Comparison of ENCODE assay signal across 19 cellular contexts in genomic region chr6:128421788-128422187, GRCh38.
A peak's percentile ranks its signal among the peaks of the same experiment; 100 is the strongest.
DNase-seq lines count a peak whose midpoint lies in the region; ATAC-seq and TF ChIP-seq lines count a peak whose summit lies in the region.
"Had no signal": no experiment of that assay in that cellular context is flagged by ENCODE, and none has a peak within 500 bp of the region (broad histone marks: within the 10 kb centered on the region; RNA-seq: fewer than 3 reads in every experiment).

No MANE protein-coding gene starts in this region.

- intact Hi-C loops in MCF 10A (cut with micrococcal nuclease) = no loop called here
- intact Hi-C loops in CD4-positive, alpha-beta T cell (cut with DNase I, micrococcal nuclease) = no loop called here
- intact Hi-C loops in esophagus muscularis mucosa (cut with DNase I) = no loop called here
- intact Hi-C loops in PC-3 (cut with micrococcal nuclease) = no loop called here

- no peak overlapping the region for H3K4me3 ChIP-seq in esophagus muscularis mucosa
- no peak overlapping the region for H3K4me3 ChIP-seq in PC-3 (ENCODE audit: low read length)

- H3K9ac ChIP-seq in PC-3 (ENCODE audit: low read length) = no peak overlapping the region
- H3K9ac ChIP-seq: KMS-11 had no signal

- ATAC-seq in CD4-positive, alpha-beta T cell (ENCODE audit: poor library complexity) = no peak
- ATAC-seq in PC-3 = no peak
- ATAC-seq: Panc1 had no signal

- no peak for TF ChIP-seq POLR2A in esophagus muscularis mucosa (IDR thresholded peaks at IDR 0.05; ENCODE audit: low read depth)

- WGBS in esophagus muscularis mucosa = 88% methylated on average over 3 of the region's 3 CpGs

- H4K20me1 ChIP-seq in PC-3 (ENCODE audit: low read length) = no peaks in the 10 kb centered on the region

- no peak overlapping the region for H2AFZ ChIP-seq in PC-3 (ENCODE audit: low read length)

- no peak overlapping the region for H3K4me2 ChIP-seq in PC-3 (ENCODE audit: low read length)
- H3K4me2 ChIP-seq: KMS-11 had no signal

- no peak for TF ChIP-seq EP300 in esophagus muscularis mucosa (IDR thresholded peaks at IDR 0.05)

- no peaks in the 10 kb centered on the region for H3K27me3 ChIP-seq in CD4-positive, alpha-beta T cell (ENCODE audit: control insufficient read depth, insufficient read depth, low read length)
- H3K27me3 ChIP-seq in esophagus muscularis mucosa (no peaks in the 10 kb centered on the region), PC-3 (ENCODE audit: low read length) (no peaks in the 10 kb centered on the region)

- H3K27me3 Mint-ChIP-seq in MCF 10A (ENCODE audit: insufficient read depth, unreplicated experiment) = no peaks in the 10 kb centered on the region
- H3K27me3 Mint-ChIP-seq in CD4-positive, alpha-beta T cell = no peaks in the 10 kb centered on the region
- H3K27me3 Mint-ChIP-seq: CD4-positive, CD25-positive, alpha-beta regulatory T cell had no signal

- DNase-seq in G401 (ENCODE audit: low spot score) (peak; percentile 8), MCF 10A (ENCODE audit: unreplicated experiment) (peak; percentile 18), hippocampal formation (lab: John Stamatoyannopoulos, UW) (peak; percentile 9 to 30), pons (ENCODE audit: low spot score) (peak; percentile 93), esophagus muscularis mucosa (ENCODE audit: extremely low spot score) (no peak), PC-3 (no peak)
- no peak for DNase-seq in CD4-positive, alpha-beta T cell
- DNase-seq in activated CD4-positive, alpha-beta T cell treated with anti-CD3 and anti-CD28 coated beads, Interleukin-2, amount 50 U/mL, for 4 hours = no peak
- DNase-seq: AML-193; CD4-positive, CD25-positive, alpha-beta regulatory T cell; GOT3; MM.1S; NCI-H1105 treated with DMSO at 0.1 percent for 48 hours; NCI-H187; NCI-H2171; NCI-H82; Right ventricle myocardium superior had no signal

- no peaks in the 10 kb centered on the region for H3K36me3 Mint-ChIP-seq in MCF 10A (ENCODE audit: insufficient read depth, unreplicated experiment)
- H3K36me3 Mint-ChIP-seq in CD4-positive, alpha-beta T cell (ENCODE audit: low read depth) = no peaks in the 10 kb centered on the region
- H3K36me3 Mint-ChIP-seq: CD4-positive, CD25-positive, alpha-beta regulatory T cell had no signal

- peaks cover 19% of the 10 kb centered on the region for H3K4me1 Mint-ChIP-seq in MCF 10A (ENCODE audit: insufficient read depth, unreplicated experiment)
- no peaks in the 10 kb centered on the region for H3K4me1 Mint-ChIP-seq in CD4-positive, alpha-beta T cell (ENCODE audit: low read depth)
- H3K4me1 Mint-ChIP-seq: CD4-positive, CD25-positive, alpha-beta regulatory T cell had no signal

- no peaks in the 10 kb centered on the region for H3F3A ChIP-seq in PC-3 (ENCODE audit: low read length, unreplicated experiment)

- in situ Hi-C loops in G401 (cut with HindIII; ENCODE audit: low sequenced_read_pairs) = no loop called here

- H3K4me3 Mint-ChIP-seq in MCF 10A (ENCODE audit: unreplicated experiment) = no peak overlapping the region
- H3K4me3 Mint-ChIP-seq in CD4-positive, alpha-beta T cell = no peak overlapping the region
- H3K4me3 Mint-ChIP-seq: CD4-positive, CD25-positive, alpha-beta regulatory T cell had no signal

- H3K79me2 ChIP-seq in PC-3 (ENCODE audit: low read length) = peaks cover 32% of the 10 kb centered on the region

- H3K9me3 ChIP-seq in CD4-positive, alpha-beta T cell (ENCODE audit: control insufficient read depth, low read length) = peaks cover 4% of the 10 kb centered on the region
- H3K9me3 ChIP-seq in esophagus muscularis mucosa (peaks cover 0 to 3% (median 0%) of the 10 kb centered on the region in 4 donors), PC-3 (ENCODE audit: low read length) (no peaks in the 10 kb centered on the region)

- no TSS peak for BruUV-seq in MCF 10A (replicated peaks; lab: Mats Ljungman, UMichigan)
- no TSS peak for BruUV-seq in PC-3 (replicated peaks; lab: Mats Ljungman, UMichigan)

- no peaks in the 10 kb centered on the region for H3K36me3 ChIP-seq in esophagus muscularis mucosa
- no peaks in the 10 kb centered on the region for H3K36me3 ChIP-seq in PC-3 (ENCODE audit: low read depth, low read length)

- CTCF ChIA-PET in MCF 10A (lab: Yijun Ruan, JAX) = no interaction called here
- CTCF ChIA-PET in CD4-positive, alpha-beta T cell (lab: Charles Lee) = no interaction called here
- CTCF ChIA-PET in PC-3 (lab: Charles Lee) = no interaction called here

- no peak overlapping the region for H3K27ac ChIP-seq in CD4-positive, alpha-beta T cell (ENCODE audit: low read depth, low read length)
- no peak overlapping the region for H3K27ac ChIP-seq in esophagus muscularis mucosa (replicated peaks in 1 of 4)
- H3K27ac ChIP-seq in PC-3 (ENCODE audit: low read length) = no peak overlapping the region
- H3K27ac ChIP-seq: KMS-11 had no signal

- POLR2A ChIA-PET in MCF 10A (lab: Yijun Ruan, JAX) (interaction anchor here (0.9 kb wide), 2 partner anchors 14 to 54 kb away, joined by 3 to 4 read pairs; no protein-coding TSS in a partner anchor), PC-3 (lab: Charles Lee; ENCODE audit: unreplicated experiment) (no interaction called here)
- POLR2A ChIA-PET in CD4-positive, alpha-beta T cell (lab: Charles Lee) = no interaction called here

- H3K9me3 Mint-ChIP-seq in MCF 10A (ENCODE audit: unreplicated experiment) = peaks cover 8% of the 10 kb centered on the region
- peaks cover 4% of the 10 kb centered on the region for H3K9me3 Mint-ChIP-seq in CD4-positive, alpha-beta T cell

- TF ChIP-seq CTCF in MCF 10A (IDR thresholded peaks at IDR 0.05; ENCODE audit: unreplicated experiment) (no peak), esophagus muscularis mucosa (IDR thresholded peaks at IDR 0.05) (no peak), PC-3 (conservative IDR thresholded peaks at IDR 0.05; ENCODE audit: low read depth, low read length) (no peak)
- no peak for TF ChIP-seq CTCF in CD4-positive, alpha-beta T cell (IDR thresholded peaks at IDR 0.05)

- no peak overlapping the region for H3K27ac Mint-ChIP-seq in MCF 10A (ENCODE audit: low read depth, unreplicated experiment)
- no peak overlapping the region for H3K27ac Mint-ChIP-seq in CD4-positive, alpha-beta T cell
- H3K27ac Mint-ChIP-seq: CD4-positive, CD25-positive, alpha-beta regulatory T cell had no signal

- H3K4me1 ChIP-seq in esophagus muscularis mucosa (peaks cover 14 to 33% (median 21%) of the 10 kb centered on the region in 4 donors), PC-3 (ENCODE audit: insufficient read depth, low read length) (no peaks in the 10 kb centered on the region)

- no peaks in the 10 kb centered on the region for H3K9me2 ChIP-seq in PC-3 (replicated peaks; ENCODE audit: low read length)

Comparison
In these comparisons a context has a peak if more than half of its experiments do, and no peak if none do; other contexts are left out.
1. DNase-seq: peak in G401 (single experiment), MCF 10A (single experiment), hippocampal formation (2 of 2) and pons (single experiment); none in CD4-positive, alpha-beta T cell (0 of 10), esophagus muscularis mucosa (single experiment), PC-3 (single experiment) and activated CD4-positive, alpha-beta T cell treated with anti-CD3 and anti-CD28 coated beads, Interleukin-2, amount 50 U/mL, for 4 hours (0 of 2).